ENCODE assay signal across 8 cellular contexts in the genomic region with DNA sequence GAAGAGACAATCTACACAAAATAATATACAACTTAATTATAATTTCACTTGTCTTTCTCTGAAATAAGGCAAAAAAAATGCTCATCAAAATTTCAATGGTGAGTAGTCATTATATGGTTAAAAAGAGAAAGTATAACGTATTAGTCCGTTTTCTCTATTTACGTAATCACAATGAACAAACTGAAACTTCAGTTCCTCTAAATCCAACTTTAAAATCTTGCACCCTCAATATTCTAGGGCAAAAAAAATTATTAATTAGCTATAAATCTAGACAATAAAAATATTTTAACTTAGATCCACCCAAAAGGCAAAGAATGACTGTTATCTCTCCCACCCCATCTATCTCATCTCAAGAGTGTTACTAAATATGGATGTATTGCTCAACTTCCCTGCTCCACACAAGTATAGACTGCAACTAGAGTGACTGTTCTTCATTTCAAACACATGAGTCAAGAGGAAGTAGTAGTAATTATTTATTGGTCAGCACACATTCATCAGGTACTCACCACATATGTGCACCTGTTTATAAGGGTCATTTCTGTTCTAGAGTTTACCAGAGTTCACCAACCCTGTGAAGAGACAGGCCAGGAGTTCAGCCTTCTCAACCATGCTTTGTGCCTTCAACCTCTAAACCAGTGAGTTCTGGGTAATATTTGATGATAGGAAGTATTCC. TPM values are rescaled to one million over a fixed set of nuclear protein-coding genes. Genes with fewer than 3 reads are reported as not detected.
DNase-seq lines count a peak whose midpoint lies in the region; ATAC-seq, FAIRE-seq and TF ChIP-seq lines count a peak whose summit lies in the region.

No MANE protein-coding gene starts in this region.

- H3K36me3 Mint-ChIP-seq in activated CD8-positive, alpha-beta memory T cell treated with anti-CD3 and anti-CD28 coated beads, Interleukin-2, amount 10 ng/mL, durations not matched to agents 7 days and 5 days: peaks cover 15% of the 10 kb centered on the region
- peaks cover 31% of the 10 kb centered on the region for H3K36me3 Mint-ChIP-seq in activated naive CD8-positive, alpha-beta T cell treated with anti-CD3 and anti-CD28 coated beads for 36 hours

- no peaks in the 10 kb centered on the region for H3K27me3 ChIP-seq in HepG2 (ENCODE audit: control insufficient read depth in 1 of 2, insufficient read depth in 2 of 2, low read length in 2 of 2)

- H3K4me3 ChIP-seq in LNCaP clone FGC (ENCODE audit: low read depth, low read length) (no peak overlapping the region), HepG2 (replicated peaks in 1 of 3; ENCODE audit: insufficient read depth in 1 of 3, low read depth in 2 of 3, low read length in 3 of 3) (no peak overlapping the region)

- H3K27me3 Mint-ChIP-seq in activated CD8-positive, alpha-beta memory T cell treated with anti-CD3 and anti-CD28 coated beads, Interleukin-2, amount 10 ng/mL, durations not matched to agents 7 days and 5 days: no peaks in the 10 kb centered on the region
- H3K27me3 Mint-ChIP-seq in activated naive CD8-positive, alpha-beta T cell treated with anti-CD3 and anti-CD28 coated beads for 36 hours: no peaks in the 10 kb centered on the region

- H3K36me3 ChIP-seq in HepG2 (replicated peaks in 1 of 2; ENCODE audit: control insufficient read depth in 1 of 2, insufficient read depth in 2 of 2, low read length in 2 of 2): peaks cover 1% of the 10 kb centered on the region in 2 experiments; a peak in 2 of 5 replicates

- peaks cover under 1% of the 10 kb centered on the region for H3K9me3 Mint-ChIP-seq in activated CD8-positive, alpha-beta memory T cell treated with anti-CD3 and anti-CD28 coated beads, Interleukin-2, amount 10 ng/mL, durations not matched to agents 7 days and 5 days (ENCODE audit: low read depth)
- H3K9me3 Mint-ChIP-seq in activated naive CD8-positive, alpha-beta T cell treated with anti-CD3 and anti-CD28 coated beads for 36 hours: no peaks in the 10 kb centered on the region

- H3K4me3 Mint-ChIP-seq in activated CD8-positive, alpha-beta memory T cell treated with anti-CD3 and anti-CD28 coated beads, Interleukin-2, amount 10 ng/mL, durations not matched to agents 7 days and 5 days: peak overlapping the region; percentile 40
- peak overlapping the region; percentile 38 for H3K4me3 Mint-ChIP-seq in activated naive CD8-positive, alpha-beta T cell treated with anti-CD3 and anti-CD28 coated beads for 36 hours

- H3K4me1 ChIP-seq in HepG2 (ENCODE audit: insufficient read depth, low read length): peaks cover 51% of the 10 kb centered on the region

- H3K27ac ChIP-seq in HepG2 (ENCODE audit: extremely low read length, insufficient read depth, low read length): peak overlapping the region; percentile 49

- no peak overlapping the region for H3K4me2 ChIP-seq in HepG2 (ENCODE audit: low read depth, low read length)

- CTCF ChIA-PET in activated CD8-positive, alpha-beta memory T cell treated with anti-CD3 and anti-CD28 coated beads, Interleukin-2, amount 10 ng/mL, durations not matched to agents 7 days and 5 days (lab: Charles Lee): interaction anchor here (0.6 to 2.1 kb wide), 6 partner anchors 15 to 50 kb away, joined by 3 to 5 read pairs (median 4); no protein-coding TSS in a partner anchor
- CTCF ChIA-PET in HepG2 (lab: Yijun Ruan, JAX; ENCODE audit: low intra/inter-chr PET ratio, low total read pairs): no interaction called here

- POLR2A ChIA-PET in HepG2 (lab: Yijun Ruan, JAX): no interaction called here

- H3K27ac Mint-ChIP-seq in activated CD8-positive, alpha-beta memory T cell treated with anti-CD3 and anti-CD28 coated beads, Interleukin-2, amount 10 ng/mL, durations not matched to agents 7 days and 5 days: peak overlapping the region; percentile 75
- peak overlapping the region; percentile 87 for H3K27ac Mint-ChIP-seq in activated naive CD8-positive, alpha-beta T cell treated with anti-CD3 and anti-CD28 coated beads for 36 hours

- no peak overlapping the region for H2AFZ ChIP-seq in HepG2 (ENCODE audit: low read length)

- no TSS peak for BruUV-seq in HepG2 (replicated peaks; lab: Mats Ljungman, UMichigan)

- in situ Hi-C loops in HepG2 (cut with HindIII; ENCODE audit: extremely low pct_ligation_motif_present, low pct_unique_long_range_greater_than_20kb): no loop called here

- TF ChIP-seq POLR2A in HepG2 (IDR thresholded peaks at IDR 0.05; ENCODE audit: insufficient read depth in 1 of 2, low read depth in 2 of 2, low read length in 2 of 2): no peak

- peak; percentile 79 for ATAC-seq in activated CD8-positive, alpha-beta memory T cell treated with anti-CD3 and anti-CD28 coated beads, Interleukin-2, amount 10 ng/mL, durations not matched to agents 7 days and 5 days
- ATAC-seq in HepG2: peak; percentile 77

- no peak for TF ChIP-seq CTCF in LNCaP clone FGC (IDR thresholded peaks at IDR 0.05; ENCODE audit: control insufficient read depth, extremely low read depth, insufficient read depth)
- TF ChIP-seq CTCF in HepG2 (CRISPR knock-in tag; IDR thresholded peaks at IDR 0.05): no peak

- no peak for TF ChIP-seq RAD21 in HepG2 (CRISPR knock-in tag; IDR thresholded peaks at IDR 0.05)

- TF ChIP-seq EP300 in HepG2 (IDR thresholded peaks at IDR 0.05; ENCODE audit: low read depth in 2 of 2, low read length in 2 of 2) (peak in 1 of 2 experiments; percentile 89; a peak in 2 of 4 replicates), HepG2 (CRISPR knock-in tag; IDR thresholded peaks at IDR 0.05; ENCODE audit: borderline replicate concordance) (peak; percentile 76; the same call in 1 of the 2 replicates)

- no peak for DNase-seq in activated CD8-positive, alpha-beta memory T cell treated with anti-CD3 and anti-CD28 coated beads, Interleukin-2, amount 10 ng/mL, durations not matched to agents 7 days and 5 days
- DNase-seq in activated CD8-positive, alpha-beta memory T cell treated with anti-CD3 and anti-CD28 coated beads, Interleukin-2, amount 50 U/mL, for 48 hours: no peak
- peak; percentile 62 for DNase-seq in LNCaP clone FGC (ENCODE audit: low read depth)
- no peak for DNase-seq in activated naive CD8-positive, alpha-beta T cell treated with anti-CD3 and anti-CD28 coated beads for 36 hours
- DNase-seq in HepG2 (ENCODE audit: low spot score): peak; percentile 88
- DNase-seq in stimulated activated naive CD4-positive, alpha-beta T cell (lab: John Stamatoyannopoulos, UW): no peak
- DNase-seq in cerebellar nuclear complex (lab: John Stamatoyannopoulos, UW): no peak
- no peak for DNase-seq in stimulated activated CD4-positive, alpha-beta T cell treated with anti-CD3 and anti-CD28 coated beads, Interleukin-4, amount 100 ng/mL, for 24 hours

- WGBS in HepG2 (ENCODE audit: low lambda C conversion rate): 82% methylated on average over 3 of the region's 3 CpGs

- intact Hi-C loops in HepG2 (cut with micrococcal nuclease; ENCODE audit: unreplicated experiment): loop anchor here (1.0 kb wide), 1 partner anchor 10 kb away; no protein-coding TSS in a partner anchor

- H4K20me1 ChIP-seq in HepG2 (ENCODE audit: insufficient read depth, low read length): no peaks in the 10 kb centered on the region

- peaks cover 50% of the 10 kb centered on the region for H3K4me1 Mint-ChIP-seq in activated CD8-positive, alpha-beta memory T cell treated with anti-CD3 and anti-CD28 coated beads, Interleukin-2, amount 10 ng/mL, durations not matched to agents 7 days and 5 days
- H3K4me1 Mint-ChIP-seq in activated naive CD8-positive, alpha-beta T cell treated with anti-CD3 and anti-CD28 coated beads for 36 hours: peaks cover 45% of the 10 kb centered on the region

- no peak for FAIRE-seq in HepG2 (lab: Jason Lieb, UNC)

- peaks cover 26% of the 10 kb centered on the region for H3K79me2 ChIP-seq in HepG2 (ENCODE audit: insufficient read depth, low read length)

- no peaks in the 10 kb centered on the region for H3K9me3 ChIP-seq in HepG2 (ENCODE audit: low read length)

- peak overlapping the region; percentile 53; the same call in 1 of the 2 replicates for H3K9ac ChIP-seq in HepG2 (ENCODE audit: insufficient read depth, low read depth, low read length)

TF ChIP-seq in HepG2, 621 proteins besides CTCF, POLR2A, EP300 and RAD21 (continues in another document):
- TF ChIP-seq TBX2 (CRISPR knock-in tag; IDR thresholded peaks at IDR 0.05; ENCODE audit: borderline replicate concordance) (no peak), ZNF780A (CRISPR knock-in tag; IDR thresholded peaks at IDR 0.05) (no peak), RNF2 (conservative IDR thresholded peaks at IDR 0.05; ENCODE audit: low read depth) (no peak), SMYD3 (CRISPR knock-in tag; IDR thresholded peaks at IDR 0.05) (no peak), ZBTB7A (CRISPR knock-in tag; IDR thresholded peaks at IDR 0.05) (no peak)

RNA-seq across cellular contexts. Expression of gene STK39, which starts 36.4 kb away (rescaled TPM):
- total RNA-seq in activated CD8-positive, alpha-beta memory T cell treated with anti-CD3 and anti-CD28 coated beads, Interleukin-2, amount 10 ng/mL, durations not matched to agents 7 days and 5 days: 10 to 100 TPM; 29.4 to 35.7 TPM
- total RNA-seq in activated naive CD8-positive, alpha-beta T cell treated with anti-CD3 and anti-CD28 coated beads for 36 hours: 10 to 100 TPM; 27.0 to 27.1 TPM
- 27.3 and 27.5 TPM in 2 replicates for total RNA-seq in HepG2 (2016; rRNA removed; fragmentation: Illumina TruSeq; extraction: Trizol)
- 38.8 and 42.4 TPM in 2 replicates for total RNA-seq in HepG2 (2016; cell fraction: cytosol; rRNA removed; fragmentation: Illumina TruSeq; extraction: Trizol; ENCODE audit: low read depth)
- total RNA-seq in HepG2 (2016; cell fraction: insoluble cytoplasmic fraction; rRNA removed; fragmentation: Illumina TruSeq; extraction: Trizol): 26.6 and 28.7 TPM in 2 replicates
- 34.3 and 39.4 TPM in 2 replicates for total RNA-seq in HepG2 (2016; cell fraction: membrane; rRNA removed; fragmentation: Illumina TruSeq; extraction: Trizol)
- 28.1 and 30.8 TPM in 2 replicates for total RNA-seq in HepG2 (2016; cell fraction: nucleus; rRNA removed; fragmentation: Illumina TruSeq; extraction: Trizol)
- 34.7 and 38.4 TPM in 2 replicates for polyA plus RNA-seq in HepG2 (2011; rRNA removed)
- 19.6 and 35.4 TPM in 2 replicates for polyA plus RNA-seq in HepG2 (2011; cell fraction: cytosol; rRNA removed)
- polyA plus RNA-seq in HepG2 (2011; cell fraction: nucleus; rRNA removed): 15.4 and 20.0 TPM in 2 replicates
- polyA plus RNA-seq in HepG2 (2012): 37.9 and 40.1 TPM in 2 replicates
- 23.2 and 23.9 TPM in 2 replicates for polyA plus RNA-seq in HepG2 (2016; cell fraction: cytosol; fragmentation: Illumina TruSeq; extraction: Trizol; ENCODE audit: low read depth)
- polyA plus RNA-seq in HepG2 (2016; cell fraction: insoluble cytoplasmic fraction; fragmentation: Illumina TruSeq; extraction: Trizol; ENCODE audit: low read depth): 39.3 and 39.7 TPM in 2 replicates
- polyA plus RNA-seq in HepG2 (2016; cell fraction: membrane; fragmentation: Illumina TruSeq; extraction: Trizol; ENCODE audit: low read depth): 33.8 and 36.7 TPM in 2 replicates
- polyA plus RNA-seq in HepG2 (2016; cell fraction: nucleus; fragmentation: Illumina TruSeq; extraction: Trizol; ENCODE audit: insufficient read depth, low read depth): 24.8 and 27.7 TPM in 2 replicates
- polyA minus RNA-seq in HepG2 (2011; rRNA and poly(A)+ RNA removed; ENCODE audit: low replicate concordance): 2.6 and 29.6 TPM in 2 replicates
- polyA minus RNA-seq in HepG2 (2011; cell fraction: cytosol; rRNA and poly(A)+ RNA removed): 29.1 and 30.6 TPM in 2 replicates
- polyA minus RNA-seq in HepG2 (2011; cell fraction: nucleus; rRNA and poly(A)+ RNA removed): 93.1 and 93.4 TPM in 2 replicates

Comparison
In these comparisons a context has a peak if more than half of its experiments do, and no peak if none do; other contexts are left out.
1. DNase-seq: peak in LNCaP clone FGC (single experiment) and HepG2 (single experiment); none in activated CD8-positive, alpha-beta memory T cell treated with anti-CD3 and anti-CD28 coated beads, Interleukin-2, amount 10 ng/mL, durations not matched to agents 7 days and 5 days (single experiment), activated CD8-positive, alpha-beta memory T cell treated with anti-CD3 and anti-CD28 coated beads, Interleukin-2, amount 50 U/mL, for 48 hours (single experiment), activated naive CD8-positive, alpha-beta T cell treated with anti-CD3 and anti-CD28 coated beads for 36 hours (single experiment), stimulated activated naive CD4-positive, alpha-beta T cell (0 of 6), cerebellar nuclear complex (0 of 2) and stimulated activated CD4-positive, alpha-beta T cell treated with anti-CD3 and anti-CD28 coated beads, Interleukin-4, amount 100 ng/mL, for 24 hours (single experiment).